Comparison of ENCODE assay signal across 14 cellular contexts in genomic region chr5:67375606-67376005, GRCh38.
DNase-seq lines count a peak whose midpoint lies in the region; ATAC-seq and TF ChIP-seq lines count a peak whose summit lies in the region.
"Had no signal": no experiment of that assay in that cellular context is flagged by ENCODE, and none has a peak within 500 bp of the region (broad histone marks: within the 10 kb centered on the region; RNA-seq: fewer than 3 reads in every experiment).

No MANE protein-coding gene starts in this region.

- DNase-seq in GM06990 (ENCODE audit: extremely low read depth, insufficient read length), result no peak
- DNase-seq in foreskin keratinocyte, result no peak
- no peak for DNase-seq in vagina (ENCODE audit: extremely low spot score in 2 of 2)
- DNase-seq in thyroid gland, result no peak
- DNase-seq: amniotic stem cell; C1 segment of cervical spinal cord; cerebellar nuclear complex; mesendoderm; SIG-M5; stimulated activated CD4-positive, alpha-beta T cell treated with anti-CD3 and anti-CD28 coated beads, Interleukin-2, amount 100 ng/mL, for 24 hours had no signal

- H3K9me2 ChIP-seq in OCI-LY1 (ENCODE audit: low read depth, low read length), result no peaks in the 10 kb centered on the region

- TF ChIP-seq CTCF in C4-2B (conservative IDR thresholded peaks at IDR 0.05) (peak; percentile 35), GM06990 (IDR thresholded peaks at IDR 0.05; ENCODE audit: insufficient read depth, low read length, poor library complexity, severe bottlenecking) (peak; percentile 41), OCI-LY1 (IDR thresholded peaks at IDR 0.05; ENCODE audit: low read length) (peak; percentile 48), foreskin keratinocyte (conservative IDR thresholded peaks at IDR 0.05) (peak; percentile 43), vagina (IDR thresholded peaks at IDR 0.05) (no peak), thyroid gland (IDR thresholded peaks at IDR 0.05) (no peak)

- H3K4me3 ChIP-seq in GM06990 (replicated peaks; ENCODE audit: low read depth, low read length) (no peak overlapping the region), OCI-LY1 (ENCODE audit: low read depth, low read length, poor library complexity, severe bottlenecking) (no peak overlapping the region), vagina (no peak overlapping the region), thyroid gland (replicated peaks in 1 of 3) (no peak overlapping the region)

- H3K4me1 ChIP-seq in OCI-LY1 (ENCODE audit: insufficient read depth, low read length, severe bottlenecking), result no peaks in the 10 kb centered on the region
- peaks cover 5% of the 10 kb centered on the region for H3K4me1 ChIP-seq in foreskin keratinocyte
- no peaks in the 10 kb centered on the region for H3K4me1 ChIP-seq in vagina
- H3K4me1 ChIP-seq in thyroid gland, result peaks cover 13 to 25% of the 10 kb centered on the region in 2 donors

- TF ChIP-seq POLR2A in vagina (IDR thresholded peaks at IDR 0.05) (no peak), thyroid gland (IDR thresholded peaks at IDR 0.05) (no peak)

- intact Hi-C loops in vagina (cut with DNase I) (no loop called here), thyroid gland (cut with DNase I) (no loop called here)

- ATAC-seq in foreskin keratinocyte, result no peak
- ATAC-seq in GM21360 (IDR thresholded peaks at IDR 0.05; ENCODE audit: unreplicated experiment), result no peak
- ATAC-seq: sciatic nerve had no signal

- H3K27me3 ChIP-seq in GM06990 (replicated peaks; ENCODE audit: control insufficient read depth, insufficient read depth, low read length) (no peaks in the 10 kb centered on the region), OCI-LY1 (ENCODE audit: insufficient read depth, low read length) (no peaks in the 10 kb centered on the region), foreskin keratinocyte (no peaks in the 10 kb centered on the region), vagina (no peaks in the 10 kb centered on the region), thyroid gland (no peaks in the 10 kb centered on the region)

- no peaks in the 10 kb centered on the region for H3K79me2 ChIP-seq in OCI-LY1 (ENCODE audit: insufficient read depth, low read length)

- no peak overlapping the region for H3K4me2 ChIP-seq in OCI-LY1 (ENCODE audit: low read length)

- H3K9ac ChIP-seq in OCI-LY1 (ENCODE audit: low read length), result no peak overlapping the region

- H4K20me1 ChIP-seq in OCI-LY1 (ENCODE audit: insufficient read depth, low read length), result no peaks in the 10 kb centered on the region

- no peaks in the 10 kb centered on the region for H3K9me3 ChIP-seq in OCI-LY1 (ENCODE audit: low read length)
- no peaks in the 10 kb centered on the region for H3K9me3 ChIP-seq in vagina
- no peaks in the 10 kb centered on the region for H3K9me3 ChIP-seq in thyroid gland

- H3F3A ChIP-seq in OCI-LY1 (ENCODE audit: insufficient read depth, low read length), result no peaks in the 10 kb centered on the region

- H2AFZ ChIP-seq in OCI-LY1 (ENCODE audit: low read length), result no peak overlapping the region

- no peaks in the 10 kb centered on the region for H3K36me3 ChIP-seq in GM06990 (ENCODE audit: control insufficient read depth, insufficient read depth, low read length)
- H3K36me3 ChIP-seq in OCI-LY1 (ENCODE audit: insufficient read depth, low read length), result no peaks in the 10 kb centered on the region
- H3K36me3 ChIP-seq in vagina, result no peaks in the 10 kb centered on the region
- no peaks in the 10 kb centered on the region for H3K36me3 ChIP-seq in thyroid gland

- no peak overlapping the region for H3K27ac ChIP-seq in C4-2B
- H3K27ac ChIP-seq in OCI-LY1 (ENCODE audit: low read depth, low read length, poor library complexity, severe bottlenecking), result no peak overlapping the region
- no peak overlapping the region for H3K27ac ChIP-seq in foreskin keratinocyte
- no peak overlapping the region for H3K27ac ChIP-seq in vagina
- no peak overlapping the region for H3K27ac ChIP-seq in thyroid gland

- WGBS in thyroid gland, 2 donors, result 92 to 93% methylated on average over 2 of the region's 2 CpGs

Comparison
In these comparisons a context has a peak if more than half of its experiments do, and no peak if none do; other contexts are left out.
1. CTCF ChIP-seq: peak in C4-2B (single experiment), GM06990 (single experiment), OCI-LY1 (single experiment) and foreskin keratinocyte (single experiment); none in vagina (0 of 3) and thyroid gland (0 of 6).